24 cellular contexts compared by ENCODE assay signal in genomic region chr11:115157247-115157646, GRCh38.
"Had no signal": no experiment of that assay in that cellular context is flagged by ENCODE, and none has a peak within 500 bp of the region (broad histone marks: within the 10 kb centered on the region; RNA-seq: fewer than 3 reads in every experiment).

No MANE protein-coding gene starts in this region.

- DNase-seq: hippocampal formation; left colon; left lung; lower lobe of right lung; mammary epithelial cell; mesenchymal stem cell; naive thymus-derived CD8-positive, alpha-beta T cell; nucleus accumbens; pancreas; retina; sigmoid colon; small intestine; spleen; stimulated activated CD4-positive, alpha-beta T cell treated with anti-CD3 and anti-CD28 coated beads, Interleukin-4, amount 100 ng/mL, for 24 hours; stimulated activated naive CD4-positive, alpha-beta T cell; tibial artery; trophoblast cell; uterus had no signal

- H3K4me3 Mint-ChIP-seq: naive thymus-derived CD8-positive, alpha-beta T cell; nephron; stimulated activated effector memory CD8-positive, alpha-beta T cell treated with anti-CD3 and anti-CD28 coated beads, Interleukin-12 subunit alpha, Interleukin-12 subunit beta, amount 100 ng/mL, for 72 hours; stimulated activated naive CD8-positive, alpha-beta T cell treated with anti-CD3 and anti-CD28 coated beads, Interleukin-15, Interleukin-2, amounts not matched to agents 100 ng/mL and 50 ng/mL, for 24 hours had no signal

- H3K27ac ChIP-seq: left lung, lower lobe of right lung, pancreas, prostate gland, sigmoid colon, spleen, suprapubic skin, thoracic aorta, tibial artery, uterus had no signal

- H3K27me3 ChIP-seq: pancreas, uterus had no signal

- H3K4me3 ChIP-seq: left lung, lower lobe of right lung, pancreas, prostate gland, sigmoid colon, spleen, suprapubic skin, thoracic aorta, tibial artery, uterus had no signal

- H3K9me3 ChIP-seq: left lung, lower lobe of right lung, pancreas, prostate gland, sigmoid colon, suprapubic skin, thoracic aorta, tibial artery, uterus had no signal

- H3K4me1 ChIP-seq: left lung, lower lobe of right lung, pancreas, prostate gland, sigmoid colon, spleen, suprapubic skin, tibial artery, uterus had no signal

- H3K27ac Mint-ChIP-seq: naive thymus-derived CD8-positive, alpha-beta T cell; stimulated activated effector memory CD8-positive, alpha-beta T cell treated with anti-CD3 and anti-CD28 coated beads, Interleukin-12 subunit alpha, Interleukin-12 subunit beta, amount 100 ng/mL, for 72 hours; stimulated activated naive CD8-positive, alpha-beta T cell treated with anti-CD3 and anti-CD28 coated beads, Interleukin-15, Interleukin-2, amounts not matched to agents 100 ng/mL and 50 ng/mL, for 24 hours had no signal

- H3K36me3 Mint-ChIP-seq: naive thymus-derived CD8-positive, alpha-beta T cell; stimulated activated effector memory CD8-positive, alpha-beta T cell treated with anti-CD3 and anti-CD28 coated beads, Interleukin-12 subunit alpha, Interleukin-12 subunit beta, amount 100 ng/mL, for 72 hours had no signal

- H3K4me1 Mint-ChIP-seq: naive thymus-derived CD8-positive, alpha-beta T cell had no signal

- H3K36me3 ChIP-seq: left lung, lower lobe of right lung, pancreas, prostate gland, sigmoid colon, spleen, suprapubic skin, thoracic aorta, tibial artery, uterus had no signal
